In the genomic region with DNA sequence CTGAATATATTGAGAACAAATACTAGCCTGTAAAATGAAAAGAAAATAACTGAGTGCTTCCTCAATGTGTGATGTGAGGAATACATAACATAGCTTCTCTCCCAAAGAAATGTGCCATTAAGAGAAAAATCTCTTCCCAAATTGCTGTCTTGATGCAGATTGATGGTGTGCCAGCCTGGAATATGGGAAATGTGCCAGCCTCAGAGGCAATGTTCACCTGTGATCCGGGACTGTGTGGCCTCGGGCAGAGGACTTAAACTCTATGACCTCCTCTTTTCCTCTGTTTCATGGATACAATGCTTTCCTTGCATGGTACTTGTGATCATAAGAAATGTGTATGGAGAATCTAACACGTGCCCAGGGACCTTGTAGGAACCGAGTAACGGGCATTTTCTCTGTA, we compare ENCODE assay signal across 26 cellular contexts.
"Had no signal": no experiment of that assay in that cellular context is flagged by ENCODE, and none has a peak within 500 bp of the region (broad histone marks: within the 10 kb centered on the region; RNA-seq: fewer than 3 reads in every experiment).

No MANE protein-coding gene starts in this region.

- H3K9me3 Mint-ChIP-seq: naive thymus-derived CD8-positive, alpha-beta T cell; nephron; neural crest cell; stimulated activated memory B cell treated with anti-CD40 and anti-IgM and Interleukin-4, amounts not matched to agents 10 μg/mL and 1 μg/mL and 100 μg/mL, for 72 hours had no signal

- H3K36me3 Mint-ChIP-seq: naive thymus-derived CD8-positive, alpha-beta T cell; stimulated activated memory B cell treated with anti-CD40 and anti-IgM and Interleukin-4, amounts not matched to agents 10 μg/mL and 1 μg/mL and 100 μg/mL, for 72 hours had no signal

- DNase-seq: heart left ventricle; islet precursor cell; left ventricle myocardium superior; lower lobe of right lung; mammary epithelial cell; mesenchymal stem cell; naive thymus-derived CD8-positive, alpha-beta T cell; nucleus accumbens; psoas muscle; right lobe of liver; stimulated activated CD4-positive, alpha-beta T cell treated with anti-CD3 and anti-CD28 coated beads, Interleukin-1b, Interleukin-23, amount 100 ng/mL, for 48 hours; stimulated activated CD4-positive, alpha-beta T cell treated with anti-CD3 and anti-CD28 coated beads, Interleukin-2, amount 100 ng/mL, for 48 hours; stimulated activated CD4-positive, alpha-beta T cell treated with anti-CD3 and anti-CD28 coated beads, Interleukin-4, amount 100 ng/mL, for 4 hours; stimulated activated CD8-positive, alpha-beta memory T cell treated with anti-CD3 and anti-CD28 coated beads, Interleukin-4, amount 100 ng/mL, for 48 hours; stimulated activated naive CD4-positive, alpha-beta T cell treated with Interleukin-2 at 50 U/mL for 16 hours; stomach; testis; tibial artery; trophoblast cell; upper lobe of right lung had no signal

- H3K27ac Mint-ChIP-seq: naive thymus-derived CD8-positive, alpha-beta T cell; nephron; stimulated activated memory B cell treated with anti-CD40 and anti-IgM and Interleukin-4, amounts not matched to agents 10 μg/mL and 1 μg/mL and 100 μg/mL, for 72 hours had no signal

- H3K9me3 ChIP-seq: lower lobe of right lung, pancreas, psoas muscle, right atrium auricular region, right lobe of liver, stomach, testis, upper lobe of right lung had no signal

- H3K27ac ChIP-seq: heart left ventricle, lower lobe of right lung, pancreas, psoas muscle, right atrium auricular region, right lobe of liver, stomach, testis, tibial artery, upper lobe of right lung had no signal

- ATAC-seq: heart left ventricle; left ventricle myocardium superior; lower lobe of right lung; naive thymus-derived CD8-positive, alpha-beta T cell; psoas muscle; stimulated activated memory B cell treated with anti-CD40 and anti-IgM and Interleukin-4, amounts not matched to agents 10 μg/mL and 1 μg/mL and 100 μg/mL, for 72 hours; upper lobe of right lung had no signal

- H3K4me1 Mint-ChIP-seq: naive thymus-derived CD8-positive, alpha-beta T cell; nephron; stimulated activated memory B cell treated with anti-CD40 and anti-IgM and Interleukin-4, amounts not matched to agents 10 μg/mL and 1 μg/mL and 100 μg/mL, for 72 hours had no signal

- H3K36me3 ChIP-seq: heart left ventricle, lower lobe of right lung, pancreas, right atrium auricular region, right lobe of liver, stomach, tibial artery, upper lobe of right lung had no signal

- H3K4me1 ChIP-seq: heart left ventricle, lower lobe of right lung, psoas muscle, right atrium auricular region, right lobe of liver, stomach, testis, tibial artery, upper lobe of right lung had no signal

- H3K4me3 Mint-ChIP-seq: naive thymus-derived CD8-positive, alpha-beta T cell; nephron; neural crest cell; stimulated activated memory B cell treated with anti-CD40 and anti-IgM and Interleukin-4, amounts not matched to agents 10 μg/mL and 1 μg/mL and 100 μg/mL, for 72 hours had no signal

- H3K27me3 ChIP-seq: pancreas, right atrium auricular region, right lobe of liver, testis, tibial artery had no signal

- H3K4me3 ChIP-seq: heart left ventricle, lower lobe of right lung, pancreas, psoas muscle, right atrium auricular region, right lobe of liver, smooth muscle cell, stomach, testis, tibial artery, upper lobe of right lung had no signal
